ENCODE assay signal across 12 cellular contexts in the genomic region with DNA sequence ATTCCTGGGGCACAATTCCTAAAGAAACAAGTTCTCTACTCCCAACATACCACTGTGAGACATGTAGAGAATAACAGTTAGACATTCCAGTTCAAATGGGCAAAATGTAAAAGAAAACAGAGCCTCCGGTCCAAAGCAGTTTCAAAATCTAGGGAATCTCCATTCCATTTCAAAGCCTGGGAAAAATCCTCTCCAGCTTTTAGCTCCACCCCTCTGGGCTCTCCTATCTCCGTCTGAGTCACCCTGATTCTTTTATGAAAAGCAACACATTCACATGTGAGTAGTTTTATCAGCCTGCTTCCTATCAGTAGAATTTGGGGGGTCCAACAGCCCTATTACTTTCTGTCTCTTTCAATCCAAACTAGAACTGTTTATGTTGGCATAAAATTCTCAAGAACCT. TPM values are rescaled to one million over a fixed set of nuclear protein-coding genes. Genes with fewer than 3 reads are reported as not detected.
DNase-seq lines count a peak whose midpoint lies in the region; ATAC-seq, FAIRE-seq and TF ChIP-seq lines count a peak whose summit lies in the region.
"Had no signal": no experiment of that assay in that cellular context is flagged by ENCODE, and none has a peak within 500 bp of the region (broad histone marks: within the 10 kb centered on the region; RNA-seq: fewer than 3 reads in every experiment).

No MANE protein-coding gene starts in this region.

- peak overlapping the region; percentile 48 for H3K27ac ChIP-seq in brain microvascular endothelial cell
- peak overlapping the region in 1 of 2 donors; percentile 29 for H3K27ac ChIP-seq in liver (ENCODE audit: low read depth in 1 of 2, low read length in 2 of 2)
- peak overlapping the region in 1 of 2 donors; percentile 15 for H3K27ac ChIP-seq in kidney (ENCODE audit: low read depth in 2 of 2, low read length in 2 of 2)
- H3K27ac ChIP-seq: C4-2B had no signal

- TF ChIP-seq RAD21 in liver (IDR thresholded peaks at IDR 0.05): no peak

- H3K27me3 Mint-ChIP-seq in stimulated activated naive CD8-positive, alpha-beta T cell treated with anti-CD3 and anti-CD28 coated beads, Interleukin-15, Interleukin-2, amounts not matched to agents 100 ng/mL and 50 ng/mL, for 24 hours: no peaks in the 10 kb centered on the region

- in situ Hi-C loops in brain microvascular endothelial cell (cut with HindIII; ENCODE audit: low pct_ligation_motif_present, low sequenced_read_pairs): no loop called here

- no peak overlapping the region for H3K27ac Mint-ChIP-seq in stimulated activated naive CD8-positive, alpha-beta T cell treated with anti-CD3 and anti-CD28 coated beads, Interleukin-15, Interleukin-2, amounts not matched to agents 100 ng/mL and 50 ng/mL, for 24 hours

- H3K27me3 ChIP-seq in brain microvascular endothelial cell (replicated peaks): no peaks in the 10 kb centered on the region
- H3K27me3 ChIP-seq in liver (ENCODE audit: control insufficient read depth in 4 of 4, insufficient read depth in 4 of 4, low read length in 3 of 4): no peaks in the 10 kb centered on the region

- H3K36me3 ChIP-seq in brain microvascular endothelial cell (replicated peaks) (peaks cover 2% of the 10 kb centered on the region), liver (ENCODE audit: control insufficient read depth in 4 of 4, insufficient read depth in 3 of 4, low read depth in 1 of 4, low read length in 3 of 4) (no peaks in the 10 kb centered on the region), kidney (ENCODE audit: control insufficient read depth in 1 of 2, insufficient read depth in 2 of 2, low read length in 2 of 2) (no peaks in the 10 kb centered on the region)

- H3K4me3 ChIP-seq in brain microvascular endothelial cell (ENCODE audit: low read depth, low read length) (no peak overlapping the region), liver (ENCODE audit: low read depth in 1 of 3, low read length in 3 of 3) (no peak overlapping the region), kidney (ENCODE audit: low read length in 2 of 2) (no peak overlapping the region)

- peaks cover 5% of the 10 kb centered on the region for H3K9me3 Mint-ChIP-seq in stimulated activated naive CD8-positive, alpha-beta T cell treated with anti-CD3 and anti-CD28 coated beads, Interleukin-15, Interleukin-2, amounts not matched to agents 100 ng/mL and 50 ng/mL, for 24 hours

- no peak overlapping the region for H3K9ac ChIP-seq in liver (ENCODE audit: low read depth in 1 of 2, low read length in 2 of 2)
- peak overlapping the region in 1 of 2 donors; percentile 6 for H3K9ac ChIP-seq in kidney (ENCODE audit: low read length in 2 of 2)

- H3K36me3 Mint-ChIP-seq in stimulated activated naive CD8-positive, alpha-beta T cell treated with anti-CD3 and anti-CD28 coated beads, Interleukin-15, Interleukin-2, amounts not matched to agents 100 ng/mL and 50 ng/mL, for 24 hours (ENCODE audit: low read depth): peaks cover 50% of the 10 kb centered on the region

- TF ChIP-seq CTCF in brain microvascular endothelial cell (IDR thresholded peaks at IDR 0.05; ENCODE audit: low read depth, low read length, missing control alignments) (no peak), liver (IDR thresholded peaks at IDR 0.05; ENCODE audit: low read depth, low read length, missing input control) (no peak), kidney (IDR thresholded peaks at IDR 0.05; ENCODE audit: borderline replicate concordance, extremely low read depth, insufficient read depth) (no peak)

- 29% methylated on average over 2 of the region's 2 CpGs for WGBS in liver

- H3K9me3 ChIP-seq in liver (ENCODE audit: control insufficient read depth in 4 of 4, low read length in 3 of 4) (no peaks in the 10 kb centered on the region), kidney (ENCODE audit: control insufficient read depth in 1 of 2, low read length in 2 of 2) (no peaks in the 10 kb centered on the region)

- FAIRE-seq in kidney (lab: Jason Lieb, UNC): no peak
- FAIRE-seq: islet of Langerhans had no signal

- ATAC-seq in stimulated activated naive CD8-positive, alpha-beta T cell treated with anti-CD3 and anti-CD28 coated beads, Interleukin-15, Interleukin-2, amounts not matched to agents 100 U/mL and 50 U/mL, for 24 hours: no peak
- ATAC-seq in GM19397 (IDR thresholded peaks at IDR 0.05; ENCODE audit: unreplicated experiment): no peak

- peaks cover 15 to 56% (median 27%) of the 10 kb centered on the region in 4 donors for H3K4me1 ChIP-seq in liver (ENCODE audit: control insufficient read depth in 4 of 4, insufficient read depth in 4 of 4, low read length in 3 of 4)
- H3K4me1 ChIP-seq in kidney (ENCODE audit: control insufficient read depth in 1 of 2, insufficient read depth in 1 of 2, low read depth in 1 of 2, low read length in 2 of 2): peaks cover 30 to 47% of the 10 kb centered on the region in 2 donors

- DNase-seq in stimulated activated naive CD8-positive, alpha-beta T cell treated with anti-CD3 and anti-CD28 coated beads, Interleukin-15, Interleukin-2, amounts not matched to agents 100 U/mL and 50 U/mL, for 24 hours: no peak
- DNase-seq in brain microvascular endothelial cell (peak; percentile 77), HT-29 (ENCODE audit: low spot score) (no peak), kidney (no peak)
- no peak for DNase-seq in activated CD4-positive, CD25-positive, alpha-beta regulatory T cell treated with anti-CD3 and anti-CD28 coated beads, Interleukin-2, amount 50 U/mL, for 72 hours
- DNase-seq: anterior cingulate cortex; stimulated activated CD4-positive, alpha-beta T cell treated with anti-CD3 and anti-CD28 coated beads, Interleukin-12 subunit alpha, Interleukin-12 subunit beta, amount 100 ng/mL, for 4 hours had no signal

- H3K4me1 Mint-ChIP-seq in stimulated activated naive CD8-positive, alpha-beta T cell treated with anti-CD3 and anti-CD28 coated beads, Interleukin-15, Interleukin-2, amounts not matched to agents 100 ng/mL and 50 ng/mL, for 24 hours (ENCODE audit: low read depth): peaks cover 90% of the 10 kb centered on the region

- H3K4me3 Mint-ChIP-seq in stimulated activated naive CD8-positive, alpha-beta T cell treated with anti-CD3 and anti-CD28 coated beads, Interleukin-15, Interleukin-2, amounts not matched to agents 100 ng/mL and 50 ng/mL, for 24 hours: peak overlapping the region; percentile 15

- intact Hi-C loops in kidney (cut with DNase I): no loop called here

TF ChIP-seq in liver, 16 proteins besides CTCF, POLR2A, EP300 and RAD21:
- TF ChIP-seq HNF4G (IDR thresholded peaks at IDR 0.05) (no peak), NR2F2 (IDR thresholded peaks at IDR 0.05) (no peak), JUND (IDR thresholded peaks at IDR 0.05) (peak; percentile 31 to 48), GABPA (IDR thresholded peaks at IDR 0.05 in 1 of 2, conservative IDR thresholded peaks at IDR 0.05 in 1 of 2) (peak in 1 of 2 donors; percentile 15), YY1 (IDR thresholded peaks at IDR 0.05) (no peak), ZBTB33 (IDR thresholded peaks at IDR 0.05) (no peak)

RNA-seq across cellular contexts. Expression of gene CSNK2A1, which starts 3.7 kb away (rescaled TPM):
- total RNA-seq in liver (10 to 100 TPM; 60.2 to 60.3 TPM), kidney (100 TPM)
- polyA plus RNA-seq in liver (10 to 100 TPM; 17.0 to 19.3 TPM), kidney (ENCODE audit: insufficient read depth, low read depth, low replicate concordance) (39.7 TPM)
- total RNA-seq in HT-29 (2014; rRNA removed; shearing (Covaris generic)): 81.7 and 89.6 TPM in 2 replicates
